Comparison of ENCODE assay signal across 11 cellular contexts in genomic region chr17:43728081-43728480, GRCh38. TPM values are rescaled to one million over a fixed set of nuclear protein-coding genes. Genes with fewer than 3 reads are reported as not detected.
"Had no signal": no experiment of that assay in that cellular context is flagged by ENCODE, and none has a peak within 500 bp of the region (broad histone marks: within the 10 kb centered on the region; RNA-seq: fewer than 3 reads in every experiment).

No MANE protein-coding gene starts in this region.

- ATAC-seq: GM23338, HCT116 had no signal

- DNase-seq: GM23248, GOT3, H7, H9, HCEC 1CT, HFFc6 had no signal

- H3K4me1 ChIP-seq: HAP-1 had no signal

- H3K4me3 ChIP-seq: GM23248, GM23338, HAP-1 had no signal

- H3K27ac ChIP-seq: GM23248 had no signal

- H3K36me3 ChIP-seq: HAP-1 had no signal

RNA-seq across cellular contexts. Expression of gene SOST, which starts 30.5 kb away (rescaled TPM):
- total RNA-seq: GM23248, GM23338, H1, H7, H9, HFFc6 had no signal

RNA-seq across cellular contexts. Expression of gene CFAP97D1, which starts 52.2 kb away (rescaled TPM):
- total RNA-seq: GM23248, H4, H9, HFFc6 had no signal
